Comparison of ENCODE assay signal across 10 cellular contexts in genomic region chr6:1575213-1576041, GRCh38. TPM values are rescaled to one million over a fixed set of nuclear protein-coding genes. Genes with fewer than 3 reads are reported as not detected.
DNase-seq lines count a peak whose midpoint lies in the region; ATAC-seq and TF ChIP-seq lines count a peak whose summit lies in the region.
"Had no signal": no experiment of that assay in that cellular context is flagged by ENCODE, and none has a peak within 500 bp of the region (broad histone marks: within the 10 kb centered on the region; RNA-seq: fewer than 3 reads in every experiment).

No MANE protein-coding gene starts in this region.

- TF ChIP-seq CTCF in fibroblast of mammary gland (conservative IDR thresholded peaks at IDR 0.05; ENCODE audit: control insufficient read depth, insufficient read depth, low read depth, low read length): no peak

- H3K4me3 ChIP-seq in MG63: no peak overlapping the region
- no peak overlapping the region for H3K4me3 ChIP-seq in fibroblast of mammary gland (ENCODE audit: control insufficient read depth, low read depth, low read length)

- H3K4me1 Mint-ChIP-seq in activated CD4-positive, alpha-beta T cell treated with anti-CD3 and anti-CD28 coated beads, Interleukin-2, amount 10 ng/mL, durations not matched to agents 24 days and 14 days: no peaks in the 10 kb centered on the region

- no peaks in the 10 kb centered on the region for H3K36me3 Mint-ChIP-seq in activated CD4-positive, alpha-beta T cell treated with anti-CD3 and anti-CD28 coated beads, Interleukin-2, amount 10 ng/mL, durations not matched to agents 24 days and 14 days (ENCODE audit: low read depth)

- DNase-seq in AG08396 (ENCODE audit: low spot score): peak; percentile 31
- peak; percentile 8 for DNase-seq in MG63
- DNase-seq in fibroblast of mammary gland (ENCODE audit: low read depth): peak; percentile 52
- DNase-seq in occipital lobe (lab: John Stamatoyannopoulos, UW): peak; percentile 9
- DNase-seq in GF-D8 (lab: John Stamatoyannopoulos, UW): no peak
- DNase-seq in NCI-H146 (lab: John Stamatoyannopoulos, UW): no peak
- no peak for DNase-seq in activated CD4-positive, alpha-beta T cell treated with anti-CD3 and anti-CD28 coated beads, Interleukin-2, amount 10 ng/mL, durations not matched to agents 24 days and 14 days
- DNase-seq: effector CD4-positive, alpha-beta T cell; SHP77 treated with DMSO at 0.1 percent for 48 hours had no signal

- intact Hi-C loops in activated CD4-positive, alpha-beta T cell treated with anti-CD3 and anti-CD28 coated beads, Interleukin-2, amount 10 ng/mL, durations not matched to agents 24 days and 14 days (cut with micrococcal nuclease): no loop called here

- no peaks in the 10 kb centered on the region for H3K9me3 ChIP-seq in MG63

- no peaks in the 10 kb centered on the region for H3K36me3 ChIP-seq in MG63

- H3K27me3 ChIP-seq in MG63: no peaks in the 10 kb centered on the region

- H3K9me3 Mint-ChIP-seq in activated CD4-positive, alpha-beta T cell treated with anti-CD3 and anti-CD28 coated beads, Interleukin-2, amount 10 ng/mL, durations not matched to agents 24 days and 14 days: peaks cover 13% of the 10 kb centered on the region

- H3K4me3 Mint-ChIP-seq in activated CD4-positive, alpha-beta T cell treated with anti-CD3 and anti-CD28 coated beads, Interleukin-2, amount 10 ng/mL, durations not matched to agents 24 days and 14 days: no peak overlapping the region

- H3K27ac Mint-ChIP-seq in activated CD4-positive, alpha-beta T cell treated with anti-CD3 and anti-CD28 coated beads, Interleukin-2, amount 10 ng/mL, durations not matched to agents 24 days and 14 days: no peak overlapping the region

- peaks cover 7% of the 10 kb centered on the region for H3K27me3 Mint-ChIP-seq in activated CD4-positive, alpha-beta T cell treated with anti-CD3 and anti-CD28 coated beads, Interleukin-2, amount 10 ng/mL, durations not matched to agents 24 days and 14 days

- ATAC-seq in GM21381 (IDR thresholded peaks at IDR 0.05; ENCODE audit: unreplicated experiment): no peak

RNA-seq across cellular contexts. Expression of gene FOXC1, which starts 34.3 kb away (rescaled TPM):
- 2.2 and 5.5 TPM in 2 replicates for total RNA-seq in MG63 (2014; rRNA removed; shearing (Covaris generic); ENCODE audit: low replicate concordance)
- 4.8 TPM for total RNA-seq in occipital lobe
- 0.07 TPM in 2 replicates for total RNA-seq in activated CD4-positive, alpha-beta T cell treated with anti-CD3 and anti-CD28 coated beads, Interleukin-2, amount 10 ng/mL, durations not matched to agents 24 days and 14 days

Comparison
In these comparisons a context has a peak if more than half of its experiments do, and no peak if none do; other contexts are left out.
1. DNase-seq: peak in AG08396 (single experiment), MG63 (single experiment), fibroblast of mammary gland (single experiment) and occipital lobe (single experiment); none in GF-D8 (single experiment), NCI-H146 (single experiment) and activated CD4-positive, alpha-beta T cell treated with anti-CD3 and anti-CD28 coated beads, Interleukin-2, amount 10 ng/mL, durations not matched to agents 24 days and 14 days (single experiment).